Comparison of ENCODE assay signal across 25 cellular contexts in the genomic region with DNA sequence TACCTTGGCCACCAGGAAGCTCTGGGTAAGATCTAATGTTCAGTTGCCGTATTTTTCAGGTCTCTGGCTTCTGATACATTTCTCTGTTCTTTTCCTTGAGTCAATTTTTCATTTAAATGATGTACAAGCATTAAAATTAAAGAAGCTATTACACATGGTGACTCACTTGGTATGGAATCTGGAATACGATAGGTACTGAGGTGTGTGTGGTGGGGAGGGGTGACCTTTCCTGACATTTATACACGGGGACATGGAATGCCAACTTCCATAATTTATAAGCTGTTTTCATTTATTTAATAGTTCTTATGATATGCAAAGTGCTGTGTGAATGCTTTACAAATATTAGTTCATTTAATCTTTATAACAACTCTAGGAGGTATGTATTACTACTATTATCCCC. TPM values are rescaled to one million over a fixed set of nuclear protein-coding genes. Genes with fewer than 3 reads are reported as not detected.
DNase-seq lines count a peak whose midpoint lies in the region; ATAC-seq, FAIRE-seq and TF ChIP-seq lines count a peak whose summit lies in the region.
"Had no signal": no experiment of that assay in that cellular context is flagged by ENCODE, and none has a peak within 500 bp of the region (broad histone marks: within the 10 kb centered on the region; RNA-seq: fewer than 3 reads in every experiment).

No MANE protein-coding gene starts in this region.

- H3K4me1 Mint-ChIP-seq in MCF 10A (ENCODE audit: insufficient read depth, unreplicated experiment) = no peaks in the 10 kb centered on the region
- H3K4me1 Mint-ChIP-seq: CD14-positive monocyte; CD8-positive, alpha-beta memory T cell had no signal

- H3K4me3 ChIP-seq in breast epithelium (no peak overlapping the region), bronchial epithelial cell (ENCODE audit: low read depth, low read length) (no peak overlapping the region), Peyer's patch (no peak overlapping the region)
- H3K4me3 ChIP-seq: BLaER1 treated with 17β-estradiol and CSF1 and Interleukin-3, amounts not matched to agents 10 nM and 100 nM; GM12878; GM23338 had no signal

- no peak for ATAC-seq in HG02970 (IDR thresholded peaks at IDR 0.05; ENCODE audit: low FRiP score, unreplicated experiment)
- ATAC-seq in HG02870 (IDR thresholded peaks at IDR 0.05; ENCODE audit: unreplicated experiment) = no peak
- ATAC-seq: GM12878, GM23338 had no signal

- H3K27ac ChIP-seq in breast epithelium (no peak overlapping the region), Peyer's patch (no peak overlapping the region)
- H3K27ac ChIP-seq: 22Rv1; BLaER1 treated with 17β-estradiol and CSF1 and Interleukin-3, amounts not matched to agents 10 nM and 100 nM had no signal

- DNase-seq in MCF 10A (ENCODE audit: unreplicated experiment) (peak; percentile 2), breast epithelium (ENCODE audit: low spot score in 2 of 2) (no peak), SW480 (ENCODE audit: low spot score) (peak; percentile 29), bronchial epithelial cell (ENCODE audit: low read depth) (peak; percentile 35), NCI-H128 (lab: John Stamatoyannopoulos, UW; ENCODE audit: unreplicated experiment) (no peak), Peyer's patch (no peak)
- DNase-seq: AML-193; BE2C; CD4-positive, alpha-beta T cell; CD8-positive, alpha-beta memory T cell; DMS 273 treated with DMSO at 0.1 percent for 48 hours; DMS79; EL; GDM1; H9; HFFc6 had no signal

- no peaks in the 10 kb centered on the region for H3K36me3 Mint-ChIP-seq in MCF 10A (ENCODE audit: insufficient read depth, unreplicated experiment)
- H3K36me3 Mint-ChIP-seq: CD14-positive monocyte; CD8-positive, alpha-beta memory T cell had no signal

- H3K4me1 ChIP-seq in breast epithelium = no peaks in the 10 kb centered on the region
- no peaks in the 10 kb centered on the region for H3K4me1 ChIP-seq in Peyer's patch
- H3K4me1 ChIP-seq: BE2C; BLaER1 treated with 17β-estradiol and CSF1 and Interleukin-3, amounts not matched to agents 10 nM and 100 nM had no signal

- no peaks in the 10 kb centered on the region for H3K36me3 ChIP-seq in breast epithelium
- H3K36me3 ChIP-seq in bronchial epithelial cell (ENCODE audit: control insufficient read depth, insufficient read depth, low read length) = no peaks in the 10 kb centered on the region
- no peaks in the 10 kb centered on the region for H3K36me3 ChIP-seq in Peyer's patch
- H3K36me3 ChIP-seq: BE2C; BLaER1 treated with 17β-estradiol and CSF1 and Interleukin-3, amounts not matched to agents 10 nM and 100 nM had no signal

- peaks cover 9% of the 10 kb centered on the region for H3K27me3 Mint-ChIP-seq in MCF 10A (ENCODE audit: insufficient read depth, unreplicated experiment)

- H3K4me3 Mint-ChIP-seq in MCF 10A (ENCODE audit: unreplicated experiment) = no peak overlapping the region
- H3K4me3 Mint-ChIP-seq: CD14-positive monocyte; CD4-positive, alpha-beta T cell; CD8-positive, alpha-beta memory T cell; GM23338; H9; HFFc6 had no signal

- CTCF ChIA-PET in MCF 10A (lab: Yijun Ruan, JAX) = interaction anchor here (0.6 to 1.4 kb wide), 3 partner anchors 10 to 246 kb away, joined by 3 to 4 read pairs (median 3); no protein-coding TSS in a partner anchor

- H3K27me3 ChIP-seq in breast epithelium (no peaks in the 10 kb centered on the region), bronchial epithelial cell (ENCODE audit: control insufficient read depth, insufficient read depth, low read length) (no peaks in the 10 kb centered on the region), Peyer's patch (no peaks in the 10 kb centered on the region)
- H3K27me3 ChIP-seq: BE2C; BLaER1 treated with 17β-estradiol and CSF1 and Interleukin-3, amounts not matched to agents 10 nM and 100 nM had no signal

- TF ChIP-seq POLR2A in breast epithelium (IDR thresholded peaks at IDR 0.05) (no peak), Peyer's patch (IDR thresholded peaks at IDR 0.05) (no peak)

- no TSS peak for BruUV-seq in MCF 10A (replicated peaks; lab: Mats Ljungman, UMichigan)

- no peaks in the 10 kb centered on the region for H3K9me3 Mint-ChIP-seq in MCF 10A (ENCODE audit: unreplicated experiment)
- H3K9me3 Mint-ChIP-seq: CD4-positive, alpha-beta T cell; GM23338; H9; HFFc6 had no signal

- intact Hi-C loops in MCF 10A (cut with micrococcal nuclease) = no loop called here
- intact Hi-C loops in breast epithelium (cut with DNase I; ENCODE audit: low total_unique reads) = no loop called here

- POLR2A ChIA-PET in MCF 10A (lab: Yijun Ruan, JAX) = interaction anchor here (1.1 kb wide), 1 partner anchor 24 kb away, joined by 3 read pairs; no protein-coding TSS in a partner anchor

- no peaks in the 10 kb centered on the region for H3K9me3 ChIP-seq in breast epithelium
- H3K9me3 ChIP-seq in Peyer's patch = no peaks in the 10 kb centered on the region
- H3K9me3 ChIP-seq: BE2C; BLaER1 treated with 17β-estradiol and CSF1 and Interleukin-3, amounts not matched to agents 10 nM and 100 nM had no signal

- no peak overlapping the region for H3K27ac Mint-ChIP-seq in MCF 10A (ENCODE audit: low read depth, unreplicated experiment)
- H3K27ac Mint-ChIP-seq: CD14-positive monocyte; CD4-positive, alpha-beta T cell; CD8-positive, alpha-beta memory T cell; GM23338; H9; HFFc6 had no signal

- TF ChIP-seq CTCF in MCF 10A (IDR thresholded peaks at IDR 0.05; ENCODE audit: unreplicated experiment) (no peak), breast epithelium (IDR thresholded peaks at IDR 0.05) (no peak), bronchial epithelial cell (IDR thresholded peaks at IDR 0.05; ENCODE audit: insufficient read depth, low read length, severe bottlenecking) (no peak), Peyer's patch (IDR thresholded peaks at IDR 0.05) (no peak)

- FAIRE-seq in bronchial epithelial cell (lab: Jason Lieb, UNC) = no peak
- FAIRE-seq: A204.1, D721Med, GM12878 had no signal

RNA-seq across cellular contexts. Expression of gene ALX4, which starts 47.8 kb away (rescaled TPM):
- not detected in 2 replicates for total RNA-seq in MCF 10A (2022)
- 1 to 10 TPM in 2 of 3 donors, under 1 TPM in 1; under 0.01 to 5.2 (median 1.9) TPM for total RNA-seq in breast epithelium
- under 0.01 TPM in 1 of 2 replicates, not detected in the other for total RNA-seq in bronchial epithelial cell
- total RNA-seq in Peyer's patch = not detected
- total RNA-seq: CD4-positive, alpha-beta T cell; CD8-positive, alpha-beta memory T cell; GM12878; GM23338; H9 had no signal

Comparison
In these comparisons a context has a peak if more than half of its experiments do, and no peak if none do; other contexts are left out.
1. DNase-seq: peak in MCF 10A (single experiment), SW480 (single experiment) and bronchial epithelial cell (single experiment); none in breast epithelium (0 of 2), NCI-H128 (single experiment) and Peyer's patch (0 of 3).